23 cellular contexts compared by ENCODE assay signal in the genomic region with DNA sequence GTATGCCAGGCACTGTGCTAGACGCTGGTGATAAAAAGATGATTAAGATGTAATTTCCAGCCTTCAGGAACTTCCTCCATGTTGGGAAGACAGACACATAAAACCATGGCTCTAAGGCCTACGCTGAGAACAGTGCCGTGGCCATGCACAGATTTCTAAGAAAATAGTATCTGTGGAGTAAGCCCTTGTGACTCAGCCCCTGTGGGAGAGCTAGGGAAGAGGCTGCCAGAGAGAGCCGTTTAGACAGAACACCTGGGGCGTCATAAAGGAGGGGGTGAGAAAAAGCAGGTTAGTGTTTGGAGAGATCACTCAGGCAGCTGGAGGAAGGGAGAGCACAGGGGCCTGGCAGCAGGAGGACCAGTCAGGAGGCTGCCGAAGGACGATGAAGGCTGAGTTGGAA.
"Had no signal": no experiment of that assay in that cellular context is flagged by ENCODE, and none has a peak within 500 bp of the region (broad histone marks: within the 10 kb centered on the region; RNA-seq: fewer than 3 reads in every experiment).

No MANE protein-coding gene starts in this region.

- H3K9me3 Mint-ChIP-seq: activated CD4-positive, alpha-beta memory T cell treated with anti-CD3 and anti-CD28 coated beads, Interleukin-2, amount 10 ng/mL, durations not matched to agents 7 days and 5 days; activated naive CD8-positive, alpha-beta T cell treated with anti-CD3 and anti-CD28 coated beads for 36 hours; effector memory CD8-positive, alpha-beta T cell; naive thymus-derived CD4-positive, alpha-beta T cell; neural progenitor cell; stimulated activated memory B cell treated with anti-CD40 and anti-IgM and Interleukin-4, amounts not matched to agents 10 μg/mL and 1 μg/mL and 100 μg/mL, for 72 hours; T-cell had no signal

- H3K4me1 ChIP-seq: body of pancreas, esophagus squamous epithelium, neural progenitor cell, stomach, suprapubic skin, tibial nerve had no signal

- ATAC-seq: body of pancreas; effector memory CD8-positive, alpha-beta T cell; naive thymus-derived CD4-positive, alpha-beta T cell; sciatic nerve; stimulated activated memory B cell treated with anti-CD40 and anti-IgM and Interleukin-4, amounts not matched to agents 10 μg/mL and 1 μg/mL and 100 μg/mL, for 72 hours; T-cell had no signal

- H3K9me3 ChIP-seq: body of pancreas, esophagus squamous epithelium, stomach, suprapubic skin, tibial nerve had no signal

- H3K9ac ChIP-seq: neural progenitor cell had no signal

- H2AFZ ChIP-seq: neural progenitor cell had no signal

- H3K27me3 ChIP-seq: body of pancreas, dorsolateral prefrontal cortex, esophagus squamous epithelium, neural progenitor cell, stomach, suprapubic skin, tibial nerve had no signal

- H3K4me3 Mint-ChIP-seq: activated CD4-positive, alpha-beta memory T cell treated with anti-CD3 and anti-CD28 coated beads, Interleukin-2, amount 10 ng/mL, durations not matched to agents 7 days and 5 days; activated naive CD8-positive, alpha-beta T cell treated with anti-CD3 and anti-CD28 coated beads for 36 hours; effector memory CD8-positive, alpha-beta T cell; naive thymus-derived CD4-positive, alpha-beta T cell; neural progenitor cell; stimulated activated memory B cell treated with anti-CD40 and anti-IgM and Interleukin-4, amounts not matched to agents 10 μg/mL and 1 μg/mL and 100 μg/mL, for 72 hours; T-cell had no signal

- H3K4me2 ChIP-seq: neural progenitor cell had no signal

- DNase-seq: activated CD4-positive, alpha-beta memory T cell treated with anti-CD3 and anti-CD28 coated beads, Interleukin-2, amount 10 ng/mL, durations not matched to agents 7 days and 5 days; activated CD4-positive, alpha-beta T cell treated with anti-CD3 and anti-CD28 coated beads for 48 hours; activated CD4-positive, CD25-positive, alpha-beta regulatory T cell; activated naive CD8-positive, alpha-beta T cell treated with anti-CD3 and anti-CD28 coated beads for 36 hours; amniotic stem cell; body of pancreas; effector memory CD8-positive, alpha-beta T cell; esophagus squamous epithelium; kidney; naive thymus-derived CD4-positive, alpha-beta T cell; posterior cingulate gyrus; small intestine; stimulated activated CD4-positive, alpha-beta T cell treated with anti-CD3 and anti-CD28 coated beads, Interleukin-2, amount 100 ng/mL, for 24 hours; stomach; T-cell; T1000 had no signal

- H3K27ac ChIP-seq: body of pancreas, dorsolateral prefrontal cortex, esophagus squamous epithelium, neural progenitor cell, stomach, suprapubic skin, tibial nerve had no signal

- H3K27ac Mint-ChIP-seq: activated CD4-positive, alpha-beta memory T cell treated with anti-CD3 and anti-CD28 coated beads, Interleukin-2, amount 10 ng/mL, durations not matched to agents 7 days and 5 days; activated naive CD8-positive, alpha-beta T cell treated with anti-CD3 and anti-CD28 coated beads for 36 hours; neural progenitor cell; stimulated activated memory B cell treated with anti-CD40 and anti-IgM and Interleukin-4, amounts not matched to agents 10 μg/mL and 1 μg/mL and 100 μg/mL, for 72 hours; T-cell had no signal

- H3K27me3 Mint-ChIP-seq: activated CD4-positive, alpha-beta memory T cell treated with anti-CD3 and anti-CD28 coated beads, Interleukin-2, amount 10 ng/mL, durations not matched to agents 7 days and 5 days; activated naive CD8-positive, alpha-beta T cell treated with anti-CD3 and anti-CD28 coated beads for 36 hours; effector memory CD8-positive, alpha-beta T cell; naive thymus-derived CD4-positive, alpha-beta T cell; stimulated activated memory B cell treated with anti-CD40 and anti-IgM and Interleukin-4, amounts not matched to agents 10 μg/mL and 1 μg/mL and 100 μg/mL, for 72 hours; T-cell had no signal

- H3K4me1 Mint-ChIP-seq: neural progenitor cell; stimulated activated memory B cell treated with anti-CD40 and anti-IgM and Interleukin-4, amounts not matched to agents 10 μg/mL and 1 μg/mL and 100 μg/mL, for 72 hours had no signal

- H3K4me3 ChIP-seq: body of pancreas, dorsolateral prefrontal cortex, esophagus squamous epithelium, lung, neural progenitor cell, stomach, suprapubic skin, tibial nerve had no signal
